In the genomic region with DNA sequence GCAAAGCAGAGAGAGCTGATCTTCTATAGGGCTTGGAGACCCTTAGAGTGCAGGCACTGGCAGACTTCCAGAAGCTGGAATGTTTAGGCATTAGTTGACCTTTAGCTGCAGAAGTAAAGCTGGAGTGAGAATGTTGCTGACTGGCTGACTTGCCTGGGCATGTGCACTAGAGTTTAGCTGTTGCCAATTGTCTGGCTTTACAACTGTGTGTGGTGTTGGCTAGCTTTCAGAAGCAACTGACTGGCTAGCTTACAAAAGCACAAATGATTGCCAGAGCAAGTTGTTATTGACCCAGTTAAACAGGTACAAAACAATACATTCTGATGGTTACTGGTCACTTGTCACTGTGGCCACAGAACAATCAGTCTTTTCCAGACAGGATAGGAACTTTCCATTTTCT, we compare ENCODE assay signal across 9 cellular contexts. TPM values are rescaled to one million over a fixed set of nuclear protein-coding genes. Genes with fewer than 3 reads are reported as not detected.
DNase-seq lines count a peak whose midpoint lies in the region; ATAC-seq and TF ChIP-seq lines count a peak whose summit lies in the region.
"Had no signal": no experiment of that assay in that cellular context is flagged by ENCODE, and none has a peak within 500 bp of the region (broad histone marks: within the 10 kb centered on the region; RNA-seq: fewer than 3 reads in every experiment).

No MANE protein-coding gene starts in this region.

- intact Hi-C loops in Right ventricle myocardium superior (cut with DNase I) (no loop called here), cardiac septum (cut with DNase I) (no loop called here), mucosa of descending colon (cut with DNase I, micrococcal nuclease) (no loop called here)

- H3K4me1 Mint-ChIP-seq in activated naive CD8-positive, alpha-beta T cell treated with anti-CD3 and anti-CD28 coated beads, Interleukin-2, amount 50 U/mL, for 24 hours, result no peaks in the 10 kb centered on the region

- ATAC-seq in Right ventricle myocardium superior (ENCODE audit: poor library complexity) (peak; percentile 91), mucosa of descending colon (peak; percentile 75), HG02678 (IDR thresholded peaks at IDR 0.05; ENCODE audit: unreplicated experiment) (no peak), GM18858 (IDR thresholded peaks at IDR 0.05; ENCODE audit: unreplicated experiment) (no peak), GM21529 (IDR thresholded peaks at IDR 0.05; ENCODE audit: unreplicated experiment) (no peak)
- no peak for ATAC-seq in activated naive CD8-positive, alpha-beta T cell treated with anti-CD3 and anti-CD28 coated beads, Interleukin-2, amount 50 U/mL, for 24 hours

- no peak overlapping the region for H3K4me3 ChIP-seq in epithelial cell of proximal tubule (ENCODE audit: low read depth, low read length)
- H3K4me3 ChIP-seq in mucosa of descending colon, result no peak overlapping the region

- no peaks in the 10 kb centered on the region for H3K36me3 Mint-ChIP-seq in activated naive CD8-positive, alpha-beta T cell treated with anti-CD3 and anti-CD28 coated beads, Interleukin-2, amount 50 U/mL, for 24 hours (ENCODE audit: low read depth)

- H3K27me3 Mint-ChIP-seq in activated naive CD8-positive, alpha-beta T cell treated with anti-CD3 and anti-CD28 coated beads, Interleukin-2, amount 50 U/mL, for 24 hours, result no peaks in the 10 kb centered on the region
- H3K27me3 Mint-ChIP-seq: dendritic cell treated with granulocyte-macrophage colony-stimulating factor and Interleukin-4, amounts not matched to agents 40 ng/mL and 50 ng/mL, for 4 days had no signal

- no peak overlapping the region for H3K4me3 Mint-ChIP-seq in activated naive CD8-positive, alpha-beta T cell treated with anti-CD3 and anti-CD28 coated beads, Interleukin-2, amount 50 U/mL, for 24 hours
- H3K4me3 Mint-ChIP-seq: dendritic cell treated with granulocyte-macrophage colony-stimulating factor and Interleukin-4, amounts not matched to agents 40 ng/mL and 50 ng/mL, for 4 days had no signal

- H3K4me1 ChIP-seq in mucosa of descending colon (ENCODE audit: low read depth), result peaks cover 8% of the 10 kb centered on the region

- DNase-seq in Right ventricle myocardium superior, result no peak
- DNase-seq in cardiac septum (ENCODE audit: low spot score), result no peak
- peak; percentile 18 for DNase-seq in epithelial cell of proximal tubule (ENCODE audit: low read depth)
- peak in 1 of 3 donors; percentile 55 for DNase-seq in mucosa of descending colon
- DNase-seq in activated naive CD8-positive, alpha-beta T cell treated with anti-CD3 and anti-CD28 coated beads, Interleukin-2, amount 50 U/mL, for 24 hours, result no peak

- H3K9me3 Mint-ChIP-seq in activated naive CD8-positive, alpha-beta T cell treated with anti-CD3 and anti-CD28 coated beads, Interleukin-2, amount 50 U/mL, for 24 hours, result peaks cover 5% of the 10 kb centered on the region

- no peak for TF ChIP-seq CTCF in epithelial cell of proximal tubule (conservative IDR thresholded peaks at IDR 0.05; ENCODE audit: low read depth, low read length)
- TF ChIP-seq CTCF in mucosa of descending colon (IDR thresholded peaks at IDR 0.05), result no peak

- no peak overlapping the region for H3K27ac Mint-ChIP-seq in activated naive CD8-positive, alpha-beta T cell treated with anti-CD3 and anti-CD28 coated beads, Interleukin-2, amount 50 U/mL, for 24 hours
- H3K27ac Mint-ChIP-seq: dendritic cell treated with granulocyte-macrophage colony-stimulating factor and Interleukin-4, amounts not matched to agents 40 ng/mL and 50 ng/mL, for 4 days had no signal

- H3K36me3 ChIP-seq in mucosa of descending colon (ENCODE audit: low read depth), result no peaks in the 10 kb centered on the region

- no peaks in the 10 kb centered on the region for H3K9me3 ChIP-seq in mucosa of descending colon

RNA-seq across cellular contexts. Expression of gene FAM13C, which starts 25.1 kb away (rescaled TPM):
- total RNA-seq in Right ventricle myocardium superior (5.9 TPM), cardiac septum (7.5 TPM), epithelial cell of proximal tubule (not detected in 2 replicates), mucosa of descending colon (10 to 100 TPM in 1 of 3 donors, 1 to 10 TPM in 2; 4.2 to 18.8 (median 6.5) TPM)

Comparison
In these comparisons a context has a peak if more than half of its experiments do, and no peak if none do; other contexts are left out.
1. ATAC-seq: peak in Right ventricle myocardium superior (single experiment) and mucosa of descending colon (single experiment); none in HG02678 (single experiment), activated naive CD8-positive, alpha-beta T cell treated with anti-CD3 and anti-CD28 coated beads, Interleukin-2, amount 50 U/mL, for 24 hours (single experiment), GM18858 (single experiment) and GM21529 (single experiment).